ENCODE assay signal across 13 cellular contexts in the genomic region with DNA sequence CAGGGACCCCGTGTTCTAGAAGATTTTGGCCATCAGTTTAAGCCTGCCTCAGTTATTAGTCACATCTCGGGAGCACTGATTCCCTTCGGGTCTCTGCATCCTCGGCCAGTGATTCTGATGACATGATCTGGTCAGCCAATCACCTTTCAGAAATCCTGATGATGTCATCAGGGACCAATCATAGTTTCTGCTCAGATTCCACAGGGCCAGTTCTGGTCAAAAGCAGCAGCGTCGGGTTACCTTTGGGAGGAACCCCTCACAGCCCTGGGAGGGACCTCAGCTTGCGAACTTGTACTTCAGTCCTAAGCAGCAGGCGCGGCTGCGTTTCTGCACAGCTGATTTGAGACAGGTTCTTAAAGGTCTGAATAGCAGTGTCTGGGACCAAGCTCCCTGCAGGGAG. TPM values are rescaled to one million over a fixed set of nuclear protein-coding genes. Genes with fewer than 3 reads are reported as not detected.
A peak's percentile ranks its signal among the peaks of the same experiment; 100 is the strongest.
DNase-seq lines count a peak whose midpoint lies in the region; ATAC-seq, FAIRE-seq and TF ChIP-seq lines count a peak whose summit lies in the region.
"Had no signal": no experiment of that assay in that cellular context is flagged by ENCODE, and none has a peak within 500 bp of the region (broad histone marks: within the 10 kb centered on the region; RNA-seq: fewer than 3 reads in every experiment).

No MANE protein-coding gene starts in this region.

- H3K27ac ChIP-seq in endodermal cell (ENCODE audit: low read depth, low read length): no peak overlapping the region
- H3K27ac ChIP-seq: body of pancreas had no signal

- H3K4me1 Mint-ChIP-seq in endodermal cell: peaks cover 2% of the 10 kb centered on the region

- H3K27ac Mint-ChIP-seq in endodermal cell: peak overlapping the region; percentile 52

- FAIRE-seq in HTR-8/SVneo (lab: Jason Lieb, UNC): no peak

- DNase-seq in A172 (ENCODE audit: low spot score): peak; percentile 83
- DNase-seq in NCI-H2196 treated with DMSO at 0.1 percent for 48 hours (lab: John Stamatoyannopoulos, UW; ENCODE audit: unreplicated experiment): peak; percentile 22
- peak; percentile 71 for DNase-seq in endodermal cell
- no peak for DNase-seq in left lobe of liver (ENCODE audit: low spot score)
- no peak for DNase-seq in activated gamma-delta T cell (lab: John Stamatoyannopoulos, UW)
- DNase-seq in HTR-8/SVneo (ENCODE audit: insufficient read length, low spot score): no peak
- DNase-seq in GM19238 (ENCODE audit: insufficient read length, low spot score): no peak
- DNase-seq: activated CD4-positive, alpha-beta T cell treated with anti-CD3 and anti-CD28 coated beads, Interleukin-2, amount 50 U/mL, for 4 hours; body of pancreas; NCI-H1105; stimulated activated CD4-positive, alpha-beta T cell treated with anti-CD3 and anti-CD28 coated beads, Interleukin-12 subunit alpha, Interleukin-12 subunit beta, amount 100 ng/mL, for 4 hours; stimulated activated naive CD8-positive, alpha-beta T cell treated with anti-CD3 and anti-CD28 coated beads, Interleukin-15, Interleukin-2, amounts not matched to agents 100 U/mL and 50 U/mL, for 24 hours had no signal

- H3K36me3 Mint-ChIP-seq in endodermal cell (ENCODE audit: low read depth): peaks cover 21% of the 10 kb centered on the region

- ATAC-seq in left lobe of liver (peak; percentile 35), GM18498 (IDR thresholded peaks at IDR 0.05; ENCODE audit: unreplicated experiment) (no peak)
- ATAC-seq: body of pancreas; stimulated activated naive CD8-positive, alpha-beta T cell treated with anti-CD3 and anti-CD28 coated beads, Interleukin-15, Interleukin-2, amounts not matched to agents 100 U/mL and 50 U/mL, for 24 hours had no signal

- H3K4me3 ChIP-seq in endodermal cell (ENCODE audit: low read length): no peak overlapping the region
- H3K4me3 ChIP-seq: body of pancreas had no signal

- no peak for TF ChIP-seq CTCF in endodermal cell (conservative IDR thresholded peaks at IDR 0.05)

- no peaks in the 10 kb centered on the region for H3K9me3 Mint-ChIP-seq in endodermal cell

- H3K4me1 ChIP-seq in endodermal cell (ENCODE audit: control insufficient read depth, insufficient read depth, low read length): no peaks in the 10 kb centered on the region

- no peak overlapping the region for H3K4me3 Mint-ChIP-seq in endodermal cell

- no peaks in the 10 kb centered on the region for H3K27me3 Mint-ChIP-seq in endodermal cell (ENCODE audit: insufficient read depth)

- peaks cover 5% of the 10 kb centered on the region for H3K36me3 ChIP-seq in endodermal cell (ENCODE audit: control insufficient read depth, insufficient read depth, low read length)

- H3K9me3 ChIP-seq in endodermal cell (ENCODE audit: control insufficient read depth, low read length): no peaks in the 10 kb centered on the region
- H3K9me3 ChIP-seq: body of pancreas had no signal

- no peak overlapping the region for H3K9ac ChIP-seq in endodermal cell (ENCODE audit: extremely low read depth, low read length, poor library complexity, severe bottlenecking)

- 80 to 90% methylated on average over 10 of the region's 10 CpGs for WGBS in endodermal cell (ENCODE audit: insufficient coverage in 1 of 2, insufficient read length in 1 of 2), 2 experiments

- H3K27me3 ChIP-seq in endodermal cell (ENCODE audit: control insufficient read depth, insufficient read depth, low read length, poor library complexity, severe bottlenecking): no peaks in the 10 kb centered on the region
- H3K27me3 ChIP-seq: body of pancreas had no signal

RNA-seq across cellular contexts. Expression of gene KDM8, which starts 13.9 kb away (rescaled TPM):
- total RNA-seq in A172 (2014; rRNA removed; shearing (Covaris generic)): 2.7 and 6.0 TPM in 2 replicates
- 10 to 100 TPM; 11.0 to 12.1 TPM for total RNA-seq in endodermal cell
- 9.1 TPM for polyA plus RNA-seq in endodermal cell (2013, experiment 1 of 2)
- 6.2 TPM for polyA plus RNA-seq in endodermal cell (2013, experiment 2 of 2)
- total RNA-seq in left lobe of liver: 73.7 TPM

RNA-seq across cellular contexts. Expression of gene NSMCE1, which starts 51.3 kb away (rescaled TPM):
- 96.6 and 104 TPM in 2 replicates for total RNA-seq in A172 (2014; rRNA removed; shearing (Covaris generic))
- total RNA-seq in endodermal cell (10 to 100 TPM; 22.3 to 22.4 TPM), left lobe of liver (27.9 TPM)
- polyA plus RNA-seq in endodermal cell (2013, experiment 1 of 2): 51.9 TPM
- polyA plus RNA-seq in endodermal cell (2013, experiment 2 of 2): 43.8 TPM

Comparison
In these comparisons a context has a peak if more than half of its experiments do, and no peak if none do; other contexts are left out.
1. DNase-seq: peak in A172 (single experiment), NCI-H2196 treated with DMSO at 0.1 percent for 48 hours (single experiment) and endodermal cell (single experiment); none in left lobe of liver (single experiment), activated gamma-delta T cell (single experiment), HTR-8/SVneo (single experiment) and GM19238 (single experiment).